Comparison of ENCODE assay signal across 22 cellular contexts in genomic region chr17:7418472-7419152, GRCh38. TPM values are rescaled to one million over a fixed set of nuclear protein-coding genes. Genes with fewer than 3 reads are reported as not detected.
"Had no signal": no experiment of that assay in that cellular context is flagged by ENCODE, and none has a peak within 500 bp of the region (broad histone marks: within the 10 kb centered on the region; RNA-seq: fewer than 3 reads in every experiment).

No MANE protein-coding gene starts in this region.

- H3K36me3 ChIP-seq: breast epithelium had no signal

- H3K9me3 ChIP-seq: breast epithelium had no signal

- H3K27ac Mint-ChIP-seq: activated B cell treated with CpG ODN at 0.5 μM for 24 hours; activated CD4-positive, alpha-beta memory T cell treated with anti-CD3 and anti-CD28 coated beads for 36 hours; activated naive CD8-positive, alpha-beta T cell; T-cell had no signal

- H3K27me3 Mint-ChIP-seq: activated CD4-positive, alpha-beta memory T cell treated with anti-CD3 and anti-CD28 coated beads for 36 hours; activated CD4-positive, alpha-beta T cell treated with anti-CD3 and anti-CD28 coated beads, Interleukin-2, amount 10 ng/mL, durations not matched to agents 7 days and 5 days; activated naive CD8-positive, alpha-beta T cell had no signal

- H3K4me3 Mint-ChIP-seq: activated B cell treated with CpG ODN at 0.5 μM for 24 hours; activated CD4-positive, alpha-beta memory T cell treated with anti-CD3 and anti-CD28 coated beads for 36 hours; activated CD4-positive, alpha-beta T cell treated with anti-CD3 and anti-CD28 coated beads, Interleukin-2, amount 10 ng/mL, durations not matched to agents 7 days and 5 days; activated naive CD8-positive, alpha-beta T cell; activated T-cell treated with anti-CD3 and anti-CD28 coated beads, Interleukin-2, amount 50 U/mL, for 4 hours; T-cell had no signal

- H3K4me1 Mint-ChIP-seq: activated B cell treated with CpG ODN at 0.5 μM for 24 hours; activated CD4-positive, alpha-beta T cell treated with anti-CD3 and anti-CD28 coated beads, Interleukin-2, amount 10 ng/mL, durations not matched to agents 7 days and 5 days; T-cell had no signal

- DNase-seq: activated B cell treated with CpG ODN at 0.5 μM for 24 hours; activated CD4-positive, alpha-beta memory T cell treated with anti-CD3 and anti-CD28 coated beads for 36 hours; activated CD4-positive, alpha-beta T cell treated with anti-CD3 and anti-CD28 coated beads, Interleukin-2, amount 10 ng/mL, durations not matched to agents 7 days and 5 days; activated CD8-positive, alpha-beta memory T cell treated with anti-CD3 and anti-CD28 coated beads for 24 hours; activated effector memory CD4-positive, alpha-beta T cell treated with anti-CD3 and anti-CD28 coated beads, Interleukin-2, amount 50 U/mL, for 16 hours; activated naive CD4-positive, alpha-beta T cell treated with Interleukin-2 at 50 U/mL for 16 hours; activated T-cell treated with anti-CD3 and anti-CD28 coated beads, Interleukin-2, amount 50 U/mL, for 4 hours; amygdala; MM.1S; NCI-H1105; NCI-H1436; NCI-H1694 treated with DMSO at 0.1 percent for 48 hours; NCI-H2081; NCI-H510A treated with DMSO at 0.1 percent for 48 hours; PC-9; SIG-M5; T-cell; T-helper 2 cell; T1000 had no signal

- H2AFZ ChIP-seq: PC-9 had no signal

- ATAC-seq: activated T-cell treated with anti-CD3 and anti-CD28 coated beads, Interleukin-2, amount 50 U/mL, for 4 hours; T-cell had no signal

- H3K9me3 Mint-ChIP-seq: activated B cell treated with CpG ODN at 0.5 μM for 24 hours; activated CD4-positive, alpha-beta memory T cell treated with anti-CD3 and anti-CD28 coated beads for 36 hours; activated CD4-positive, alpha-beta T cell treated with anti-CD3 and anti-CD28 coated beads, Interleukin-2, amount 10 ng/mL, durations not matched to agents 7 days and 5 days; activated T-cell treated with anti-CD3 and anti-CD28 coated beads, Interleukin-2, amount 50 U/mL, for 4 hours; T-cell had no signal

- H3K27ac ChIP-seq: PC-9 had no signal

- H3K27me3 ChIP-seq: breast epithelium had no signal

- H3K36me3 Mint-ChIP-seq: activated CD4-positive, alpha-beta memory T cell treated with anti-CD3 and anti-CD28 coated beads for 36 hours; T-cell had no signal

- H3K4me3 ChIP-seq: breast epithelium, PC-9 had no signal

- H3K4me2 ChIP-seq: PC-9 had no signal

- H3K4me1 ChIP-seq: breast epithelium had no signal

- FAIRE-seq: TTC549 had no signal

RNA-seq across cellular contexts. Expression of gene SPEM1, which starts 1.5 kb away (rescaled TPM):
- total RNA-seq: activated B cell treated with CpG ODN at 0.5 μM for 24 hours; activated CD4-positive, alpha-beta memory T cell treated with anti-CD3 and anti-CD28 coated beads for 36 hours; activated CD4-positive, alpha-beta T cell treated with anti-CD3 and anti-CD28 coated beads, Interleukin-2, amount 10 ng/mL, durations not matched to agents 7 days and 5 days; activated T-cell treated with anti-CD3 and anti-CD28 coated beads, Interleukin-2, amount 50 U/mL, for 4 hours; breast epithelium; T-cell had no signal

RNA-seq across cellular contexts. Expression of gene SPEM2, which starts 6.8 kb away (rescaled TPM):
- total RNA-seq: activated B cell treated with CpG ODN at 0.5 μM for 24 hours; activated CD4-positive, alpha-beta memory T cell treated with anti-CD3 and anti-CD28 coated beads for 36 hours; activated CD4-positive, alpha-beta T cell treated with anti-CD3 and anti-CD28 coated beads, Interleukin-2, amount 10 ng/mL, durations not matched to agents 7 days and 5 days; activated T-cell treated with anti-CD3 and anti-CD28 coated beads, Interleukin-2, amount 50 U/mL, for 4 hours; breast epithelium; T-cell had no signal

RNA-seq across cellular contexts. Expression of gene SPEM3, which starts 10.0 kb away (rescaled TPM):
- total RNA-seq: activated B cell treated with CpG ODN at 0.5 μM for 24 hours; activated CD4-positive, alpha-beta memory T cell treated with anti-CD3 and anti-CD28 coated beads for 36 hours; activated CD4-positive, alpha-beta T cell treated with anti-CD3 and anti-CD28 coated beads, Interleukin-2, amount 10 ng/mL, durations not matched to agents 7 days and 5 days; activated T-cell treated with anti-CD3 and anti-CD28 coated beads, Interleukin-2, amount 50 U/mL, for 4 hours; breast epithelium; PC-9; T-cell had no signal
